Comparison of ENCODE assay signal across 14 cellular contexts in genomic region chr2:147863835-147864234, GRCh38. TPM values are rescaled to one million over a fixed set of nuclear protein-coding genes. Genes with fewer than 3 reads are reported as not detected.
DNase-seq lines count a peak whose midpoint lies in the region; ATAC-seq, FAIRE-seq and TF ChIP-seq lines count a peak whose summit lies in the region.
"Had no signal": no experiment of that assay in that cellular context is flagged by ENCODE, and none has a peak within 500 bp of the region (broad histone marks: within the 10 kb centered on the region; RNA-seq: fewer than 3 reads in every experiment).

No MANE protein-coding gene starts in this region.

- H3K4me2 ChIP-seq in endothelial cell of umbilical vein (ENCODE audit: insufficient read depth, low read length) = no peak overlapping the region

- H3K4me1 ChIP-seq in endothelial cell of umbilical vein (ENCODE audit: control insufficient read depth, extremely low read depth, insufficient read depth, low read length) = peaks cover 8% of the 10 kb centered on the region

- peaks cover 2% of the 10 kb centered on the region for H4K20me1 ChIP-seq in endothelial cell of umbilical vein (replicated peaks; ENCODE audit: control insufficient read depth, extremely low read depth, insufficient read depth, low read length)

- CTCF ChIA-PET in endothelial cell of umbilical vein (lab: Charles Lee) = no interaction called here

- no peaks in the 10 kb centered on the region for H3K27me3 ChIP-seq in endothelial cell of umbilical vein (ENCODE audit: control insufficient read depth in 2 of 2, insufficient read depth in 2 of 2, low read length in 2 of 2)

- intact Hi-C loops in endothelial cell of umbilical vein (cut with micrococcal nuclease) = no loop called here

- ATAC-seq in GM21723 (IDR thresholded peaks at IDR 0.05; ENCODE audit: unreplicated experiment) = no peak
- ATAC-seq: K562 had no signal

- H3K36me3 ChIP-seq in endothelial cell of umbilical vein (ENCODE audit: control insufficient read depth in 2 of 2, extremely low read depth in 1 of 2, insufficient read depth in 2 of 2, low read length in 2 of 2) = no peaks in the 10 kb centered on the region

- dilution Hi-C loops in endothelial cell of umbilical vein (cut with MboI; ENCODE audit: extremely low pct_ligation_motif_present, low sequenced_read_pairs) = no loop called here

- H3K9me3 ChIP-seq in endothelial cell of umbilical vein (replicated peaks; ENCODE audit: control insufficient read depth, insufficient read depth, low read length) = no peaks in the 10 kb centered on the region
- H3K9me3 ChIP-seq: Caco-2 had no signal

- no peaks in the 10 kb centered on the region for H3K9me1 ChIP-seq in endothelial cell of umbilical vein (replicated peaks; ENCODE audit: control insufficient read depth, extremely low read depth, insufficient read depth, low read length)

- no peak overlapping the region for H3K9ac ChIP-seq in endothelial cell of umbilical vein (replicated peaks; ENCODE audit: extremely low read depth, insufficient read depth, low read length)

- H3K4me3 ChIP-seq in endothelial cell of umbilical vein (replicated peaks in 1 of 3; ENCODE audit: insufficient read depth in 1 of 3, low read depth in 1 of 3, low read length in 3 of 3) = no peak overlapping the region
- H3K4me3 ChIP-seq: K562 had no signal

- no peak for TF ChIP-seq POLR2A in endothelial cell of umbilical vein (IDR thresholded peaks at IDR 0.05; ENCODE audit: low read depth, low read length)

- peak; percentile 27 for DNase-seq in ELR (ENCODE audit: low read depth)
- peak; percentile 15 for DNase-seq in RKO (ENCODE audit: low spot score)
- DNase-seq in endothelial cell of umbilical vein (ENCODE audit: low read depth, low spot score) = peak; percentile 18
- peak; percentile 60 for DNase-seq in kidney tubule cell (ENCODE audit: low spot score)
- no peak for DNase-seq in NCI-H2029 (lab: John Stamatoyannopoulos, UW)
- no peak for DNase-seq in occipital lobe (lab: John Stamatoyannopoulos, UW)
- DNase-seq: Caco-2, DMS153, NCI-H1436, NCI-H2029 treated with DMSO at 0.1 percent for 48 hours, NCI-H510A had no signal

- H3K27ac ChIP-seq in endothelial cell of umbilical vein (ENCODE audit: insufficient read depth, low read depth, low read length) = no peak overlapping the region

- peaks cover 17% of the 10 kb centered on the region for H3K79me2 ChIP-seq in endothelial cell of umbilical vein (ENCODE audit: control insufficient read depth, insufficient read depth, low read length)

- TF ChIP-seq CTCF in endothelial cell of umbilical vein (IDR thresholded peaks at IDR 0.05; ENCODE audit: extremely low read depth in 1 of 2, insufficient read depth in 1 of 2, low read depth in 1 of 2, low read length in 2 of 2) = no peak

- no peak for FAIRE-seq in endothelial cell of umbilical vein (lab: Jason Lieb, UNC)
- FAIRE-seq: H1, K562 had no signal

- no TSS peak for BruUV-seq in endothelial cell of umbilical vein (replicated peaks; lab: Mats Ljungman, UMichigan)

- no peak overlapping the region for H2AFZ ChIP-seq in endothelial cell of umbilical vein (ENCODE audit: low read depth, low read length)

- POLR2A ChIA-PET in endothelial cell of umbilical vein (lab: Charles Lee) = no interaction called here

TF ChIP-seq in endothelial cell of umbilical vein, 7 proteins besides CTCF, POLR2A, EP300 and RAD21:
- peak; percentile 39 for TF ChIP-seq FOS (IDR thresholded peaks at IDR 0.05; ENCODE audit: borderline replicate concordance, insufficient read depth, low read length)
- TF ChIP-seq EZH2 (IDR thresholded peaks at IDR 0.05; ENCODE audit: borderline replicate concordance, low read depth, low read length, severe bottlenecking) = no peak
TF ChIP-seq in endothelial cell of umbilical vein: peak in this region for 1.

RNA-seq across cellular contexts. Expression of gene ACVR2A, which starts 19.0 kb away (rescaled TPM):
- 7.5 and 7.9 TPM in 2 replicates for total RNA-seq in endothelial cell of umbilical vein
- polyA plus RNA-seq in endothelial cell of umbilical vein = 1.7 and 2.0 TPM in 2 replicates
- 2.1 and 3.1 TPM in 2 replicates for polyA plus RNA-seq in endothelial cell of umbilical vein (2011; cell fraction: cytosol; rRNA removed)
- 14.5 and 16.5 TPM in 2 replicates for polyA plus RNA-seq in endothelial cell of umbilical vein (2011; cell fraction: nucleus; rRNA removed)
- 4.1 and 4.5 TPM in 2 replicates for polyA plus RNA-seq in endothelial cell of umbilical vein (2012)
- 7.0 and 7.5 TPM in 2 replicates for polyA minus RNA-seq in endothelial cell of umbilical vein
- 2.7 TPM for polyA minus RNA-seq in endothelial cell of umbilical vein (2011; cell fraction: cytosol; rRNA and poly(A)+ RNA removed)
- 12.6 and 17.7 TPM in 2 replicates for polyA minus RNA-seq in endothelial cell of umbilical vein (2011; cell fraction: nucleus; rRNA and poly(A)+ RNA removed)
- 125 TPM for total RNA-seq in occipital lobe

Comparison
In these comparisons a context has a peak if more than half of its experiments do, and no peak if none do; other contexts are left out.
1. DNase-seq: peak in ELR (single experiment), RKO (single experiment), endothelial cell of umbilical vein (single experiment) and kidney tubule cell (single experiment); none in NCI-H2029 (single experiment) and occipital lobe (single experiment).
2. RNA of gene ACVR2A, which starts 19.0 kb away (total RNA-seq): 125 TPM in occipital lobe (single experiment); 7.5 to 7.9 TPM in endothelial cell of umbilical vein; every median in the first group is over 10 times any median in the second.